In genomic region chr9:2489838-2490314, GRCh38 we compare ENCODE assay signal across 12 cellular contexts.
DNase-seq lines count a peak whose midpoint lies in the region; TF ChIP-seq lines count a peak whose summit lies in the region.
"Had no signal": no experiment of that assay in that cellular context is flagged by ENCODE, and none has a peak within 500 bp of the region (broad histone marks: within the 10 kb centered on the region; RNA-seq: fewer than 3 reads in every experiment).

No MANE protein-coding gene starts in this region.

- no peaks in the 10 kb centered on the region for H3K4me1 ChIP-seq in CD8-positive, alpha-beta memory T cell (ENCODE audit: insufficient read depth, low read length)

- H3K4me3 Mint-ChIP-seq in endothelial cell (ENCODE audit: unreplicated experiment) (no peak overlapping the region), nephron (peak overlapping the region in 1 of 3 experiments; percentile 24)
- no peak overlapping the region for H3K4me3 Mint-ChIP-seq in CD8-positive, alpha-beta memory T cell
- H3K4me3 Mint-ChIP-seq: stimulated activated naive CD8-positive, alpha-beta T cell treated with anti-CD3 and anti-CD28 coated beads, Interleukin-15, Interleukin-2, amounts not matched to agents 100 ng/mL and 50 ng/mL, for 24 hours had no signal

- H3K27me3 Mint-ChIP-seq in endothelial cell (ENCODE audit: unreplicated experiment) (no peaks in the 10 kb centered on the region), nephron (ENCODE audit: low read depth) (no peaks in the 10 kb centered on the region)
- peaks cover 0 to 2% of the 10 kb centered on the region in 2 donors for H3K27me3 Mint-ChIP-seq in CD8-positive, alpha-beta memory T cell

- POLR2A ChIA-PET in BJ (lab: Charles Lee) = interaction anchor here (0.9 kb wide), 1 partner anchor 247 kb away, joined by 3 read pairs; no protein-coding TSS in a partner anchor
- POLR2A ChIA-PET in CD8-positive, alpha-beta memory T cell (lab: Charles Lee) = no interaction called here
- POLR2A ChIA-PET in RWPE1 (lab: Yijun Ruan, JAX; ENCODE audit: low non-redundant PET) = no interaction called here

- H3K9me3 Mint-ChIP-seq in endothelial cell (ENCODE audit: unreplicated experiment) (no peaks in the 10 kb centered on the region), nephron (peaks cover 3% of the 10 kb centered on the region)
- peaks cover 0 to 1% (median 0%) of the 10 kb centered on the region in 5 donors for H3K9me3 Mint-ChIP-seq in CD8-positive, alpha-beta memory T cell
- H3K9me3 Mint-ChIP-seq: stimulated activated naive CD8-positive, alpha-beta T cell treated with anti-CD3 and anti-CD28 coated beads, Interleukin-15, Interleukin-2, amounts not matched to agents 100 ng/mL and 50 ng/mL, for 24 hours had no signal

- TF ChIP-seq CTCF in BJ (IDR thresholded peaks at IDR 0.05; ENCODE audit: insufficient read depth, low read depth, low read length) (0 out of 2 replicates have a peak, but pooled peaks have one; percentile 6), endothelial cell (IDR thresholded peaks at IDR 0.05; ENCODE audit: unreplicated experiment) (no peak), nephron (IDR thresholded peaks at IDR 0.05; ENCODE audit: unreplicated experiment in 3 of 3) (no peak), RWPE1 (conservative IDR thresholded peaks at IDR 0.05; ENCODE audit: low read depth) (no peak)

- no peaks in the 10 kb centered on the region for H3K36me3 ChIP-seq in BJ (ENCODE audit: control insufficient read depth, insufficient read depth, low read length)
- H3K36me3 ChIP-seq in CD8-positive, alpha-beta memory T cell (ENCODE audit: insufficient read depth, low read length) = no peaks in the 10 kb centered on the region

- H3K36me3 Mint-ChIP-seq in endothelial cell (ENCODE audit: low read depth, unreplicated experiment) (no peaks in the 10 kb centered on the region), nephron (ENCODE audit: low read depth) (peaks cover 4% of the 10 kb centered on the region)
- no peaks in the 10 kb centered on the region for H3K36me3 Mint-ChIP-seq in CD8-positive, alpha-beta memory T cell

- H3K27me3 ChIP-seq in BJ (ENCODE audit: control insufficient read depth, insufficient read depth, low read length) = 0 out of 2 replicates have a peak, but pooled peaks cover 2% of the 10 kb centered on the region
- H3K27me3 ChIP-seq in CD8-positive, alpha-beta memory T cell (ENCODE audit: insufficient read depth, low read length, poor library complexity, severe bottlenecking) = no peaks in the 10 kb centered on the region

- H3K27ac ChIP-seq in CD8-positive, alpha-beta memory T cell (ENCODE audit: low read depth, low read length) = no peak overlapping the region
- H3K27ac ChIP-seq in RWPE1 = no peak overlapping the region

- CTCF ChIA-PET in BJ (lab: Yijun Ruan, JAX) = interaction anchor here (0.7 to 0.9 kb wide), 2 partner anchors 38 to 154 kb away, joined by 3 read pairs; no protein-coding TSS in a partner anchor
- CTCF ChIA-PET in CD8-positive, alpha-beta memory T cell (lab: Charles Lee) = interaction anchor here (0.7 kb wide), 1 partner anchor 121 kb away, joined by 3 read pairs; no protein-coding TSS in a partner anchor
- CTCF ChIA-PET in RWPE1 (lab: Yijun Ruan, JAX) = no interaction called here

- no peak overlapping the region for H3K4me3 ChIP-seq in BJ (ENCODE audit: low read depth, low read length)
- H3K4me3 ChIP-seq in CD8-positive, alpha-beta memory T cell (ENCODE audit: low read length) = no peak overlapping the region

- H3K4me1 Mint-ChIP-seq in endothelial cell (ENCODE audit: unreplicated experiment) (peaks cover 3% of the 10 kb centered on the region), nephron (peaks cover 40% of the 10 kb centered on the region)
- H3K4me1 Mint-ChIP-seq in CD8-positive, alpha-beta memory T cell = no peaks in the 10 kb centered on the region

- H3K27ac Mint-ChIP-seq in endothelial cell (ENCODE audit: unreplicated experiment) (peak overlapping the region; percentile 74), nephron (peak overlapping the region; percentile 78 to 97 (median 95))
- H3K27ac Mint-ChIP-seq in CD8-positive, alpha-beta memory T cell = no peak overlapping the region
- H3K27ac Mint-ChIP-seq: stimulated activated naive CD8-positive, alpha-beta T cell treated with anti-CD3 and anti-CD28 coated beads, Interleukin-15, Interleukin-2, amounts not matched to agents 100 ng/mL and 50 ng/mL, for 24 hours had no signal

- DNase-seq in BJ (ENCODE audit: low read depth) = peak; percentile 76
- peak; percentile 17 for DNase-seq in NCI-H2227 (lab: John Stamatoyannopoulos, UW; ENCODE audit: unreplicated experiment)
- DNase-seq in endothelial cell (ENCODE audit: low spot score) = no peak
- no peak for DNase-seq in UCSD-AML1 (lab: John Stamatoyannopoulos, UW; ENCODE audit: unreplicated experiment)
- no peak for DNase-seq in NCI-H1694 treated with DMSO at 0.1 percent for 48 hours (lab: John Stamatoyannopoulos, UW)
- no peak for DNase-seq in CD8-positive, alpha-beta memory T cell
- DNase-seq in RWPE1 (ENCODE audit: low spot score) = no peak
- DNase-seq: activated CD4-positive, alpha-beta T cell treated with anti-CD3 and anti-CD28 coated beads for 4 hours; NCI-H1436 treated with DMSO at 0.1 percent for 48 hours; SW 1271 had no signal

- H3K9me3 ChIP-seq in CD8-positive, alpha-beta memory T cell (ENCODE audit: low read length) = no peaks in the 10 kb centered on the region

Comparison
In these comparisons a context has a peak if more than half of its experiments do, and no peak if none do; other contexts are left out.
1. DNase-seq: peak in BJ (single experiment) and NCI-H2227 (single experiment); none in endothelial cell (single experiment), UCSD-AML1 (single experiment), NCI-H1694 treated with DMSO at 0.1 percent for 48 hours (single experiment), CD8-positive, alpha-beta memory T cell (0 of 5) and RWPE1 (single experiment).
2. H3K27ac Mint-ChIP-seq: peak in endothelial cell (single experiment) and nephron (3 of 3); none in CD8-positive, alpha-beta memory T cell (0 of 8).